Comparison of ENCODE assay signal across 9 cellular contexts in the genomic region with DNA sequence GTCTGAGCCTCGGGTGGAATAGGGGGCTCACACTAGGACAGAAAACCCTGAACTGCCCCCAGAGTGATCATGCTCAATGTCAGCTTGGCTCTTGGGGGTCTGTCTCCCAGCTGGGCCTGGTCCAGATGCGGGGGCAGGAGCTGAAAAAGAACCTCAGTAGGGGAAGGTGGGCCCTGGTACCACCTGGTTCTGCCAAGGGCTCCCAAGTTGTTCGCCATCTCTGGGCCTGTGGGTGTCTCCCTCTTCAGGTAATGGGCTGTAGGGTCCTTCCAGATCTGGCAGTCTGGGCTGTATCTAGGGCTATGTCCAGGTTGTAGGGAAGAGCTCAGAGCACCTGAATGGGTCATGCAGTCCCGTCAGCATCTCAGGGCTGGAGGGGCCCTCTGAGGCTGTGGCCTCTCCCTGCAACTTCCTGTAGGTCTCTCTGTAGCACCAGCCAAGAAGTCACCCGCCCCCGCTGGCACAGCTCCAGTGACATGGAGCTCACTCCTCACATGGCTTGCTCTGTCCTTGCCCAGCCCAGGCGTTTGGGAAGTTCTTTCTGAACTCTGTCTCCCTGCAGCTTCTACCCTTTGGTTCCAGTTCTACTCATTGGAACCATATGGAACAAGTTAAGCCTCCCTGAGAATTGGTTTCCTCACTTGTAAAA. TPM values are rescaled to one million over a fixed set of nuclear protein-coding genes. Genes with fewer than 3 reads are reported as not detected.
DNase-seq lines count a peak whose midpoint lies in the region; ATAC-seq and TF ChIP-seq lines count a peak whose summit lies in the region.
"Had no signal": no experiment of that assay in that cellular context is flagged by ENCODE, and none has a peak within 500 bp of the region (broad histone marks: within the 10 kb centered on the region; RNA-seq: fewer than 3 reads in every experiment).

No MANE protein-coding gene starts in this region.

- peak; percentile 17; the same call in 1 of the 2 replicates for TF ChIP-seq CTCF in BE2C (IDR thresholded peaks at IDR 0.05; ENCODE audit: low read depth, low read length)
- TF ChIP-seq CTCF in RWPE2 (IDR thresholded peaks at IDR 0.05; ENCODE audit: poor library complexity, severe bottlenecking): no peak
- TF ChIP-seq CTCF in nephron (IDR thresholded peaks at IDR 0.05; ENCODE audit: unreplicated experiment in 3 of 3): no peak

- no peak overlapping the region for H3K27ac ChIP-seq in RWPE2 (ENCODE audit: poor library complexity, severe bottlenecking)

- no peaks in the 10 kb centered on the region for H3K9me3 ChIP-seq in BE2C
- no peaks in the 10 kb centered on the region for H3K9me3 ChIP-seq in RWPE2 (ENCODE audit: severe bottlenecking)

- ATAC-seq in RWPE2 (ENCODE audit: low read depth) (0 out of 3 replicates have a peak, but pooled peaks have one; percentile 41), HG02623 (IDR thresholded peaks at IDR 0.05; ENCODE audit: unreplicated experiment) (no peak), HG02884 (IDR thresholded peaks at IDR 0.05; ENCODE audit: unreplicated experiment) (no peak), GM21825 (IDR thresholded peaks at IDR 0.05; ENCODE audit: unreplicated experiment) (no peak)

- H3K4me3 ChIP-seq in BE2C (ENCODE audit: low read depth, low read length) (no peak overlapping the region), RWPE2 (ENCODE audit: severe bottlenecking) (no peak overlapping the region)

- H3K36me3 Mint-ChIP-seq in nephron (ENCODE audit: low read depth): no peaks in the 10 kb centered on the region

- H3K9me3 Mint-ChIP-seq in nephron: peaks cover 5% of the 10 kb centered on the region

- H3K27ac Mint-ChIP-seq in nephron: peak overlapping the region in 2 of 3 experiments; percentile 5 to 76

- H3K4me1 ChIP-seq in BE2C: peaks cover 7% of the 10 kb centered on the region
- no peaks in the 10 kb centered on the region for H3K4me1 ChIP-seq in RWPE2 (ENCODE audit: insufficient read depth, poor library complexity, severe bottlenecking)

- no peaks in the 10 kb centered on the region for H3K27me3 Mint-ChIP-seq in nephron (ENCODE audit: low read depth)

- H3K4me1 Mint-ChIP-seq in nephron: peaks cover 26% of the 10 kb centered on the region

- peak; percentile 68 for DNase-seq in BE2C
- DNase-seq in RWPE2 (ENCODE audit: low spot score): no peak
- peak; percentile 83 for DNase-seq in fibroblast of gingiva (ENCODE audit: low read depth)
- DNase-seq in NCI-H1930 (lab: John Stamatoyannopoulos, UW): no peak
- DNase-seq: activated CD4-positive, alpha-beta T cell treated with anti-CD3 and anti-CD28 coated beads for 1 hour had no signal

- H3K4me3 Mint-ChIP-seq in nephron: no peak overlapping the region

- no peaks in the 10 kb centered on the region for H3K27me3 ChIP-seq in BE2C
- H3K27me3 ChIP-seq in RWPE2 (ENCODE audit: insufficient read depth, poor library complexity, severe bottlenecking): no peaks in the 10 kb centered on the region

- H3K36me3 ChIP-seq in BE2C (no peaks in the 10 kb centered on the region), RWPE2 (ENCODE audit: low read depth) (no peaks in the 10 kb centered on the region)

RNA-seq across cellular contexts. Expression of gene SOX10, which starts 33.0 kb away (rescaled TPM):
- polyA plus RNA-seq in BE2C (2012; ENCODE audit: insufficient read depth, insufficient read length, low read depth): 0.31 TPM

RNA-seq across cellular contexts. Expression of gene PICK1, which starts 39.8 kb away (rescaled TPM):
- polyA plus RNA-seq in BE2C (2012; ENCODE audit: insufficient read depth, insufficient read length, low read depth): 32.7 TPM

Comparison
In these comparisons a context has a peak if more than half of its experiments do, and no peak if none do; other contexts are left out.
1. DNase-seq: peak in BE2C (single experiment) and fibroblast of gingiva (single experiment); none in RWPE2 (single experiment) and NCI-H1930 (0 of 2).